In the genomic region with DNA sequence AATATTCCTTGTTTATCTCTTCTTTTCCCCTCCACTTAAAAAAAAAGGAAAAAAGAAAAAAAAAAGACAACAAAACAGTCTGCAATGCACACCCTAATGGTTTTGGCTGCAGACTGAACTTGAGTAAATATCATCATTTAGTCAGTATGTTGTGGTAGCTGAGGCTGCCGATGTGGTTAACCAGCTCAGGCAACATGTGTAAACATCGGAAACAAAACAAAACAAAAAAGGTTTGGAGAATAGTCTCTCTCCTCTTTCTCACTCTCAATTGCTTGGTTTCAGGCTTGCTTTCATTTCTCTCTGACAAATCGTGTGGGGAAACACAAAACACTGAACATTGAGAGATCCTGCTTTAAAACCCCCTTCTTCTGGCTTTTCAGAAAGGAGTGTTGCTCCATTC, we compare ENCODE assay signal across 10 cellular contexts.
DNase-seq lines count a peak whose midpoint lies in the region; ATAC-seq and TF ChIP-seq lines count a peak whose summit lies in the region.
"Had no signal": no experiment of that assay in that cellular context is flagged by ENCODE, and none has a peak within 500 bp of the region (broad histone marks: within the 10 kb centered on the region; RNA-seq: fewer than 3 reads in every experiment).

No MANE protein-coding gene starts in this region.

- H3K4me1 Mint-ChIP-seq in neural crest cell = peaks cover 71% of the 10 kb centered on the region

- H3K27me3 ChIP-seq in breast epithelium = no peaks in the 10 kb centered on the region
- H3K27me3 ChIP-seq: right lobe of liver had no signal

- no peaks in the 10 kb centered on the region for H3K9me3 ChIP-seq in breast epithelium
- H3K9me3 ChIP-seq: right lobe of liver had no signal

- ATAC-seq in GM18498 (IDR thresholded peaks at IDR 0.05; ENCODE audit: unreplicated experiment) (no peak), GM19467 (IDR thresholded peaks at IDR 0.05; ENCODE audit: unreplicated experiment) (no peak)
- ATAC-seq in activated CD4-positive, CD25-positive, alpha-beta regulatory T cell treated with anti-CD3 and anti-CD28 coated beads, Interleukin-2, amount 50 U/mL, for 24 hours = no peak
- ATAC-seq: Panc1 had no signal

- peak; percentile 67 for DNase-seq in Daoy (ENCODE audit: low read depth)
- peak; percentile 93 for DNase-seq in LHCN-M2 (ENCODE audit: low read depth)
- DNase-seq in breast epithelium (ENCODE audit: low spot score in 2 of 2) = no peak
- DNase-seq in neural crest cell (ENCODE audit: low read depth, low spot score) = no peak
- no peak for DNase-seq in NCI-H187 treated with DMSO at 0.1 percent for 48 hours (lab: John Stamatoyannopoulos, UW)
- DNase-seq: right lobe of liver had no signal

- TF ChIP-seq CTCF in breast epithelium (IDR thresholded peaks at IDR 0.05) (no peak), neural crest cell (conservative IDR thresholded peaks at IDR 0.05) (no peak)

- H3K4me1 ChIP-seq in breast epithelium = no peaks in the 10 kb centered on the region

- H3K4me3 Mint-ChIP-seq in neural crest cell = peak overlapping the region; percentile 3

- TF ChIP-seq POLR2A in breast epithelium (IDR thresholded peaks at IDR 0.05) = no peak

- peak overlapping the region; percentile 23 to 65 for H3K27ac ChIP-seq in breast epithelium
- H3K27ac ChIP-seq: right lobe of liver had no signal

- H3K27ac Mint-ChIP-seq in neural crest cell (ENCODE audit: unreplicated experiment) = peak overlapping the region; percentile 76

- peak overlapping the region in 1 of 3 donors; percentile 10 for H3K4me3 ChIP-seq in breast epithelium
- H3K4me3 ChIP-seq: right lobe of liver had no signal

- no peaks in the 10 kb centered on the region for H3K27me3 Mint-ChIP-seq in neural crest cell (ENCODE audit: low read depth)

- H3K9me3 Mint-ChIP-seq in neural crest cell = no peaks in the 10 kb centered on the region

- intact Hi-C loops in breast epithelium (cut with DNase I; ENCODE audit: low total_unique reads) = no loop called here

- H3K36me3 Mint-ChIP-seq in neural crest cell (ENCODE audit: low read depth) = no peaks in the 10 kb centered on the region

- H3K36me3 ChIP-seq in breast epithelium = no peaks in the 10 kb centered on the region
- H3K36me3 ChIP-seq: right lobe of liver had no signal

Comparison
In these comparisons a context has a peak if more than half of its experiments do, and no peak if none do; other contexts are left out.
1. DNase-seq: peak in Daoy (single experiment) and LHCN-M2 (single experiment); none in breast epithelium (0 of 2), neural crest cell (single experiment) and NCI-H187 treated with DMSO at 0.1 percent for 48 hours (single experiment).